ENCODE assay signal across 26 cellular contexts in genomic region chr1:21517161-21517589, GRCh38. TPM values are rescaled to one million over a fixed set of nuclear protein-coding genes. Genes with fewer than 3 reads are reported as not detected.
DNase-seq lines count a peak whose midpoint lies in the region; ATAC-seq and TF ChIP-seq lines count a peak whose summit lies in the region.
"Had no signal": no experiment of that assay in that cellular context is flagged by ENCODE, and none has a peak within 500 bp of the region (broad histone marks: within the 10 kb centered on the region; RNA-seq: fewer than 3 reads in every experiment).

No MANE protein-coding gene starts in this region.

- H3K79me1 ChIP-seq in mesendoderm (ENCODE audit: low read length) = peaks cover 32% of the 10 kb centered on the region

- H3K36me3 Mint-ChIP-seq in stimulated activated memory B cell treated with anti-CD40 and anti-IgM and Interleukin-4, amounts not matched to agents 10 μg/mL and 1 μg/mL and 100 μg/mL, for 72 hours = no peaks in the 10 kb centered on the region
- H3K36me3 Mint-ChIP-seq: activated naive CD4-positive, alpha-beta T cell treated with anti-CD3 and anti-CD28 coated beads, Interleukin-2, amount 50 U/mL, for 24 hours; CD4-positive, CD25-positive, alpha-beta regulatory T cell; natural killer cell treated with Interleukin-12 subunit alpha and Interleukin-12 subunit beta and Interleukin-15 and Interleukin-18, amount 100 ng/mL, for 72 hours; T-cell had no signal

- H3K27me3 Mint-ChIP-seq in stimulated activated memory B cell treated with anti-CD40 and anti-IgM and Interleukin-4, amounts not matched to agents 10 μg/mL and 1 μg/mL and 100 μg/mL, for 72 hours = no peaks in the 10 kb centered on the region
- H3K27me3 Mint-ChIP-seq: activated naive CD4-positive, alpha-beta T cell treated with anti-CD3 and anti-CD28 coated beads, Interleukin-2, amount 50 U/mL, for 24 hours had no signal

- peak overlapping the region; percentile 87 for H3K27ac Mint-ChIP-seq in stimulated activated memory B cell treated with anti-CD40 and anti-IgM and Interleukin-4, amounts not matched to agents 10 μg/mL and 1 μg/mL and 100 μg/mL, for 72 hours
- H3K27ac Mint-ChIP-seq: activated naive CD4-positive, alpha-beta T cell treated with anti-CD3 and anti-CD28 coated beads, Interleukin-2, amount 50 U/mL, for 24 hours; CD4-positive, CD25-positive, alpha-beta regulatory T cell; natural killer cell treated with Interleukin-12 subunit alpha and Interleukin-12 subunit beta and Interleukin-15 and Interleukin-18, amount 100 ng/mL, for 72 hours; T-cell had no signal

- H4K5ac ChIP-seq in mesendoderm (ENCODE audit: low read length) = no peak overlapping the region

- TF ChIP-seq CTCF in body of pancreas (IDR thresholded peaks at IDR 0.05) (no peak), left lung (IDR thresholded peaks at IDR 0.05) (no peak)

- ATAC-seq in body of pancreas = peak; percentile 85
- ATAC-seq in left lung = peak; percentile 87
- peak; percentile 32 for ATAC-seq in stimulated activated memory B cell treated with anti-CD40 and anti-IgM and Interleukin-4, amounts not matched to agents 10 μg/mL and 1 μg/mL and 100 μg/mL, for 72 hours
- ATAC-seq in HG02642 (IDR thresholded peaks at IDR 0.05; ENCODE audit: poor library complexity, unreplicated experiment) = no peak
- ATAC-seq: natural killer cell treated with Interleukin-12 subunit alpha and Interleukin-12 subunit beta and Interleukin-15 and Interleukin-18, amount 100 ng/mL, for 72 hours; PC-3; sciatic nerve; T-cell had no signal

- no peak overlapping the region for H3K4ac ChIP-seq in mesendoderm (ENCODE audit: low read depth, low read length)

- intact Hi-C loops in body of pancreas (cut with DNase I) = no loop called here
- intact Hi-C loops in left lung (cut with DNase I) = loop anchor here in 1 of 2 donors (10.0 kb wide), 1 partner anchor 138 kb away; no protein-coding TSS in a partner anchor

- H3K9ac ChIP-seq in mesendoderm (ENCODE audit: low read length) = no peak overlapping the region

- TF ChIP-seq POLR2A in body of pancreas (IDR thresholded peaks at IDR 0.05) = no peak

- no peak overlapping the region for H2BK120ac ChIP-seq in mesendoderm (ENCODE audit: low read depth, low read length)

- H3K27me3 ChIP-seq in body of pancreas = no peaks in the 10 kb centered on the region
- H3K27me3 ChIP-seq in left lung = peaks cover 0 to 3% of the 10 kb centered on the region in 2 donors
- H3K27me3 ChIP-seq in mesendoderm (ENCODE audit: insufficient read depth, low read length, poor library complexity) = no peaks in the 10 kb centered on the region
- H3K27me3 ChIP-seq: ovary, uterus had no signal

- H3K79me2 ChIP-seq in mesendoderm (ENCODE audit: control insufficient read depth, insufficient read depth, low read length) = peaks cover 19% of the 10 kb centered on the region

- 47 to 51% methylated on average over 3 of the region's 3 CpGs for WGBS in body of pancreas, 2 donors
- whole genome bisulfite sequencing in mesendoderm (ENCODE audit: extremely low coverage, insufficient coverage, low lambda C conversion rate) = no CpG with 5 or more reads among the region's 3 CpGs

- H2AK5ac ChIP-seq in mesendoderm (ENCODE audit: low read length) = no peak overlapping the region

- H3K4me1 Mint-ChIP-seq in stimulated activated memory B cell treated with anti-CD40 and anti-IgM and Interleukin-4, amounts not matched to agents 10 μg/mL and 1 μg/mL and 100 μg/mL, for 72 hours = peaks cover 78% of the 10 kb centered on the region
- H3K4me1 Mint-ChIP-seq: activated naive CD4-positive, alpha-beta T cell treated with anti-CD3 and anti-CD28 coated beads, Interleukin-2, amount 50 U/mL, for 24 hours; CD4-positive, CD25-positive, alpha-beta regulatory T cell; T-cell had no signal

- H3K36me3 ChIP-seq in body of pancreas (replicated peaks in 1 of 2; ENCODE audit: insufficient read depth in 1 of 2, low read depth in 2 of 2) (no peaks in the 10 kb centered on the region), left lung (peaks cover 0 to 4% of the 10 kb centered on the region in 2 donors), mesendoderm (ENCODE audit: control insufficient read depth, insufficient read depth, low read length) (no peaks in the 10 kb centered on the region)
- H3K36me3 ChIP-seq: ovary, uterus had no signal

- no peak overlapping the region for H3K4me3 Mint-ChIP-seq in stimulated activated memory B cell treated with anti-CD40 and anti-IgM and Interleukin-4, amounts not matched to agents 10 μg/mL and 1 μg/mL and 100 μg/mL, for 72 hours
- H3K4me3 Mint-ChIP-seq: activated naive CD4-positive, alpha-beta T cell treated with anti-CD3 and anti-CD28 coated beads, Interleukin-2, amount 50 U/mL, for 24 hours; CD4-positive, CD25-positive, alpha-beta regulatory T cell; natural killer cell treated with Interleukin-12 subunit alpha and Interleukin-12 subunit beta and Interleukin-15 and Interleukin-18, amount 100 ng/mL, for 72 hours; T-cell had no signal

- no peak overlapping the region for H3K4me2 ChIP-seq in mesendoderm (ENCODE audit: low read length)

- peak in 1 of 4 donors; percentile 44 for DNase-seq in body of pancreas
- peak in 1 of 2 donors; percentile 56 for DNase-seq in left lung
- no peak for DNase-seq in pons (ENCODE audit: low spot score)
- no peak for DNase-seq in NCI-H2081 treated with DMSO at 0.1 percent for 48 hours (lab: John Stamatoyannopoulos, UW)
- no peak for DNase-seq in mesendoderm
- DNase-seq: activated CD4-positive, alpha-beta T cell treated with anti-CD3 and anti-CD28 coated beads for 4 hours; anterior cingulate cortex; CD4-positive, CD25-positive, alpha-beta regulatory T cell; DMS 273 treated with DMSO at 0.1 percent for 48 hours; foreskin melanocyte; H7; hypothalamus; NCI-H748 treated with DMSO at 0.1 percent for 48 hours; ovary; PC-3; SIG-M5; stimulated activated CD4-positive, alpha-beta T cell treated with anti-CD3 and anti-CD28 coated beads, Interleukin-15, amount 100 ng/mL, for 24 hours; T-cell; uterus had no signal

- H3K9me3 Mint-ChIP-seq in stimulated activated memory B cell treated with anti-CD40 and anti-IgM and Interleukin-4, amounts not matched to agents 10 μg/mL and 1 μg/mL and 100 μg/mL, for 72 hours = no peaks in the 10 kb centered on the region
- H3K9me3 Mint-ChIP-seq: activated naive CD4-positive, alpha-beta T cell treated with anti-CD3 and anti-CD28 coated beads, Interleukin-2, amount 50 U/mL, for 24 hours; CD4-positive, CD25-positive, alpha-beta regulatory T cell; natural killer cell treated with Interleukin-12 subunit alpha and Interleukin-12 subunit beta and Interleukin-15 and Interleukin-18, amount 100 ng/mL, for 72 hours; T-cell had no signal

- H2BK5ac ChIP-seq in mesendoderm (ENCODE audit: low read length) = no peak overlapping the region

- no peak for TF ChIP-seq RAD21 in Ishikawa (IDR thresholded peaks at IDR 0.05; ENCODE audit: low read depth)

- H3K4me3 ChIP-seq in body of pancreas = no peak overlapping the region
- H3K4me3 ChIP-seq in left lung = no peak overlapping the region
- no peak overlapping the region for H3K4me3 ChIP-seq in mesendoderm (ENCODE audit: low read length)
- H3K4me3 ChIP-seq: ovary, uterus had no signal

- H3K4me1 ChIP-seq in body of pancreas = no peaks in the 10 kb centered on the region
- H3K4me1 ChIP-seq in left lung = peaks cover 2 to 23% of the 10 kb centered on the region in 2 donors
- H3K4me1 ChIP-seq in mesendoderm (ENCODE audit: control insufficient read depth, low read depth, low read length) = no peaks in the 10 kb centered on the region
- H3K4me1 ChIP-seq: uterus had no signal

- no peak overlapping the region for H2BK15ac ChIP-seq in mesendoderm (replicated peaks; ENCODE audit: low read depth)

- no peak overlapping the region for H3K23ac ChIP-seq in mesendoderm (ENCODE audit: low read length)

- H3K9me3 ChIP-seq in body of pancreas (no peaks in the 10 kb centered on the region), left lung (no peaks in the 10 kb centered on the region)
- H3K9me3 ChIP-seq: ovary, uterus had no signal

- H4K8ac ChIP-seq in mesendoderm (ENCODE audit: low read depth, low read length) = no peak overlapping the region

- H3K27ac ChIP-seq in body of pancreas (peak overlapping the region in 3 of 4 donors; percentile 38 to 73 (median 66)), left lung (peak overlapping the region; percentile 51 to 54), mesendoderm (ENCODE audit: low read depth, low read length) (no peak overlapping the region)
- H3K27ac ChIP-seq: ovary, uterus had no signal

- no peak for TF ChIP-seq EP300 in Ishikawa (IDR thresholded peaks at IDR 0.05; ENCODE audit: borderline replicate concordance)

- no peak overlapping the region for H3K18ac ChIP-seq in mesendoderm (ENCODE audit: low read length)

- H3K56ac ChIP-seq in mesendoderm (ENCODE audit: low read length) = no peak overlapping the region

TF ChIP-seq in Ishikawa, 13 proteins besides CTCF, POLR2A, EP300 and RAD21:
- TF ChIP-seq TEAD4 (IDR thresholded peaks at IDR 0.05) (no peak), YY1 (IDR thresholded peaks at IDR 0.05; ENCODE audit: low read depth) (no peak), CEBPB (IDR thresholded peaks at IDR 0.05) (peak; percentile 59)
- TF ChIP-seq, protein P1, sequence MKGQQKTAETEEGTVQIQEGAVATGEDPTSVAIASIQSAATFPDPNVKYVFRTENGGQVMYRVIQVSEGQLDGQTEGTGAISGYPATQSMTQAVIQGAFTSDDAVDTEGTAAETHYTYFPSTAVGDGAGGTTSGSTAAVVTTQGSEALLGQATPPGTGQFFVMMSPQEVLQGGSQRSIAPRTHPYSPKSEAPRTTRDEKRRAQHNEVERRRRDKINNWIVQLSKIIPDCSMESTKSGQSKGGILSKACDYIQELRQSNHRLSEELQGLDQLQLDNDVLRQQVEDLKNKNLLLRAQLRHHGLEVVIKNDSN (IDR thresholded peaks at IDR 0.05) = no peak
TF ChIP-seq in Ishikawa: peak in this region for 1.

RNA-seq across cellular contexts. Expression of gene ALPL, which starts 8.0 kb away (rescaled TPM):
- total RNA-seq in body of pancreas (10 to 100 TPM in 1 of 2 donors, 1 to 10 TPM in 1; 3.4 to 10.9 TPM), left lung (100 to 1,000 TPM; 148 to 198 TPM)
- 126 TPM for polyA plus RNA-seq in mesendoderm (2013, experiment 1 of 2)
- polyA plus RNA-seq in mesendoderm (2013, experiment 2 of 2) = 125 TPM
- total RNA-seq: CD4-positive, CD25-positive, alpha-beta regulatory T cell; epithelial cell of proximal tubule; natural killer cell treated with Interleukin-12 subunit alpha and Interleukin-12 subunit beta and Interleukin-15 and Interleukin-18, amount 100 ng/mL, for 72 hours had no signal
- polyA plus RNA-seq: CD4-positive, CD25-positive, alpha-beta regulatory T cell had no signal

Comparison
In these comparisons a context has a peak if more than half of its experiments do, and no peak if none do; other contexts are left out.
1. RNA of gene ALPL, which starts 8.0 kb away (total RNA-seq): 148 to 198 TPM in left lung; 3.4 to 10.9 TPM in body of pancreas; every median in the first group is over 10 times any median in the second.